Comparison of ENCODE assay signal across 9 cellular contexts in the genomic region with DNA sequence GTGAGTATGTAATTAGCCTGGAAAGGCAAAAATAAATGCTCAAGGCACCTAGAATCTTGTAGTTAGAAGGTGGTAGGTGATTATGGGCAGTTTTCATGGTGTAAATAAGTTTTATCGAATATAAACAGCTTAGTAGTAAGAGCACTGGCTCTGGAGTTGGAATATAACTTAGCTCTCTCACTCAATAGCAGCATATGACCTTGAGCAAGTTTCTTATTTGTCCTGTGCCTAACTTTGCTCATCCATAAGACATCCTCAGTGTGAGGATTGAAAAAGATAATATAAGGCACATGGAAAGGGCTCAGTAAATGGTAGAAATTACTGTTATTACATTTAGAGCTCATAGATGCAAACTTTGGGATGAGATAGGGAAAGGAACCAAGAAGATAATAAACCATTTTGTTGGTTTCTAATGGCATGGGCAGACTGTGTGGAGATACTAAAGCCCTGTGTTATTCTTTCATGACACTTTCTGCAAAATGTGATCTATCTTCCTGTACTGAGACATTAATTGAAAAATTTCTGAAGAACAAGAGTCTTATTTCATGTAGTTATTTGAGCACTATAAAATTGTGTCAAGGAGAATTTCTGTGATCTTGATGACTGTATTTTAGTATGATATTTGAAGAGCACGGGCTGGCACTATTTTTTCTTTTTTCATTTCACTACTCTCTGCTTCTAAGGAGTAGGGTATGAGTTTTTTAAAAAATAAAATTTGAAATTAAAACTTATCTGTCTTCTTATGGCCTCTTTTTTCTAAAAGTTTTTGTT. TPM values are rescaled to one million over a fixed set of nuclear protein-coding genes. Genes with fewer than 3 reads are reported as not detected.
DNase-seq lines count a peak whose midpoint lies in the region; ATAC-seq, FAIRE-seq and TF ChIP-seq lines count a peak whose summit lies in the region.
"Had no signal": no experiment of that assay in that cellular context is flagged by ENCODE, and none has a peak within 500 bp of the region (broad histone marks: within the 10 kb centered on the region; RNA-seq: fewer than 3 reads in every experiment).

No MANE protein-coding gene starts in this region.

- H3K9ac ChIP-seq in GM12878 (ENCODE audit: control insufficient read depth, insufficient read depth, low read length) (peak overlapping the region; percentile 35; the same call in 1 of the 2 replicates), mucosa of stomach (ENCODE audit: low read length) (peak overlapping the region; percentile 99)

- BruUV-seq in GM12878 (replicated peaks; lab: Mats Ljungman, UMichigan), result TSS peak; percentile 44

- no peaks in the 10 kb centered on the region for H4K20me1 ChIP-seq in GM12878 (ENCODE audit: control insufficient read depth, insufficient read depth)

- H3K27me3 ChIP-seq in left ventricle myocardium inferior (ENCODE audit: low read depth) (no peaks in the 10 kb centered on the region), GM12878 (replicated peaks in 1 of 2; ENCODE audit: control insufficient read depth in 2 of 2, insufficient read depth in 2 of 2, low read length in 1 of 2) (no peaks in the 10 kb centered on the region), mucosa of stomach (ENCODE audit: control insufficient read depth, insufficient read depth, low read length) (no peaks in the 10 kb centered on the region), aorta (ENCODE audit: control insufficient read depth in 1 of 2, insufficient read depth in 2 of 2, low read length in 1 of 2) (no peaks in the 10 kb centered on the region)

- no peaks in the 10 kb centered on the region for H3K36me3 ChIP-seq in left ventricle myocardium inferior
- no peaks in the 10 kb centered on the region for H3K36me3 ChIP-seq in GM12878 (ENCODE audit: control insufficient read depth in 2 of 2, insufficient read depth in 2 of 2, low read length in 1 of 2)
- no peaks in the 10 kb centered on the region for H3K36me3 ChIP-seq in mucosa of stomach (ENCODE audit: control insufficient read depth, insufficient read depth, low read length)
- no peaks in the 10 kb centered on the region for H3K36me3 ChIP-seq in aorta (ENCODE audit: control insufficient read depth in 1 of 2, insufficient read depth in 2 of 2, low read length in 1 of 2)

- H3K4me1 ChIP-seq in left ventricle myocardium inferior (peaks cover 73% of the 10 kb centered on the region), GM12878 (ENCODE audit: control insufficient read depth, insufficient read depth, low read length) (no peaks in the 10 kb centered on the region; the same call in 1 of the 2 replicates), mucosa of stomach (ENCODE audit: control insufficient read depth, insufficient read depth, low read length) (no peaks in the 10 kb centered on the region), aorta (ENCODE audit: control insufficient read depth in 1 of 2, insufficient read depth in 2 of 2, low read length in 2 of 2) (peaks cover 0 to 4% of the 10 kb centered on the region in 2 donors)

- peak; percentile 23 for FAIRE-seq in GM12878 (lab: Jason Lieb, UNC)

- H3K9me3 ChIP-seq in left ventricle myocardium inferior (replicated peaks) (no peaks in the 10 kb centered on the region), GM12878 (replicated peaks; ENCODE audit: control insufficient read depth, insufficient read depth, low read length) (no peaks in the 10 kb centered on the region), mucosa of stomach (ENCODE audit: control insufficient read depth, low read length) (no peaks in the 10 kb centered on the region), aorta (ENCODE audit: control insufficient read depth, low read length) (no peaks in the 10 kb centered on the region)

- intact Hi-C loops in left ventricle myocardium inferior (cut with micrococcal nuclease) (loop anchor here (10.0 kb wide), 1 partner anchor 85 kb away; no protein-coding TSS in a partner anchor), Right ventricle myocardium superior (cut with DNase I) (loop anchor here (10.0 kb wide), 1 partner anchor 155 kb away; a partner anchor contains a TSS), GM12878 (cut with micrococcal nuclease; ENCODE audit: unreplicated experiment) (loop anchor here (5.0 kb wide), 1 partner anchor 53 kb away; a partner anchor contains a TSS), aorta (cut with DNase I) (loop anchor here (5.0 kb wide), 1 partner anchor 83 kb away; no protein-coding TSS in a partner anchor)

- H3K27ac ChIP-seq in left ventricle myocardium inferior (replicated peaks) (peak overlapping the region; percentile 47), GM12878 (ENCODE audit: control insufficient read depth, insufficient read depth) (peak overlapping the region; percentile 33; the same call in 1 of the 2 replicates), aorta (ENCODE audit: low read depth in 1 of 2, low read length in 2 of 2) (no peak overlapping the region)

- no peak for ATAC-seq in Right ventricle myocardium superior (ENCODE audit: poor library complexity)
- peak; percentile 43 for ATAC-seq in GM12878
- no peak for ATAC-seq in aorta (ENCODE audit: low FRiP score)

- RAD21 ChIA-PET in GM12878 (lab: Charles Lee; ENCODE audit: unreplicated experiment), result interaction anchor here (0.8 to 3.1 kb wide), 9 partner anchors 9 to 151 kb away, joined by 3 to 15 read pairs (median 3); no protein-coding TSS in a partner anchor

- TF ChIP-seq CTCF in left ventricle myocardium inferior (IDR thresholded peaks at IDR 0.05; ENCODE audit: borderline replicate concordance) (no peak), GM12878 (IDR thresholded peaks at IDR 0.05 in 2 of 3, conservative IDR thresholded peaks at IDR 0.05 in 1 of 3; ENCODE audit: control insufficient read depth in 2 of 3, extremely low read depth in 1 of 3, insufficient read depth in 1 of 3, low read depth in 3 of 3, low read length in 3 of 3) (no peak)

- peak overlapping the region; percentile 89 for H3K4me2 ChIP-seq in GM12878 (ENCODE audit: control insufficient read depth, insufficient read depth)

- 100% methylated on average over 2 of the region's 2 CpGs for WGBS in GM12878 (ENCODE audit: insufficient coverage, insufficient replicate concordance, low lambda C conversion rate, missing lambda C conversion rate)
- WGBS in aorta, 2 donors, result 38 to 39% methylated on average over 2 of the region's 2 CpGs

- TF ChIP-seq RAD21 in GM12878 (IDR thresholded peaks at IDR 0.05; ENCODE audit: insufficient read depth, low read depth, low read length), result no peak

- no peak overlapping the region for H2AFZ ChIP-seq in GM12878 (ENCODE audit: control insufficient read depth, low read depth, low read length)

- SMC1A ChIA-PET in GM12878 (lab: Charles Lee; ENCODE audit: uncharacterized antibody, unreplicated experiment), result interaction anchor here (0.9 to 3.0 kb wide), 13 partner anchors 9 to 158 kb away, joined by 3 to 9 read pairs (median 5); a partner anchor contains a TSS

- peak overlapping the region; percentile 88 for H3K4me3 ChIP-seq in left ventricle myocardium inferior
- H3K4me3 ChIP-seq in GM12878, result peak overlapping the region; percentile 87
- H3K4me3 ChIP-seq in mucosa of stomach (ENCODE audit: low read length), result peak overlapping the region; percentile 66
- H3K4me3 ChIP-seq in aorta (ENCODE audit: low read length in 2 of 2), result peak overlapping the region; percentile 87 to 100

- H3K79me2 ChIP-seq in GM12878 (ENCODE audit: control insufficient read depth, insufficient read depth, low read length), result peaks cover 52% of the 10 kb centered on the region

- TF ChIP-seq POLR2A in GM12878 (IDR thresholded peaks at IDR 0.05; ENCODE audit: low read depth, low read length), result no peak

- TF ChIP-seq EP300 in GM12878 (IDR thresholded peaks at IDR 0.05; ENCODE audit: borderline replicate concordance in 1 of 2, control insufficient read depth in 1 of 2, low read depth in 2 of 2, low read length in 2 of 2), result no peak

- CTCF ChIA-PET in GM12878 (lab: Yijun Ruan, JAX), result interaction anchor here (0.7 to 2.2 kb wide), 11 partner anchors 9 to 154 kb away, joined by 3 to 8 read pairs (median 4); no protein-coding TSS in a partner anchor

- no peak for DNase-seq in left ventricle myocardium inferior
- no peak for DNase-seq in Right ventricle myocardium superior
- DNase-seq in GM12878 (ENCODE audit: low read depth, low spot score), result no peak
- DNase-seq in aorta, result no peak
- no peak for DNase-seq in activated CD4-positive, alpha-beta T cell treated with anti-CD3 and anti-CD28 coated beads, Interleukin-2, amount 50 U/mL, for 48 hours
- no peak for DNase-seq in NCI-H510A treated with DMSO at 0.1 percent for 48 hours (lab: John Stamatoyannopoulos, UW)
- no peak for DNase-seq in NCI-H187 (lab: John Stamatoyannopoulos, UW)
- DNase-seq: activated naive CD4-positive, alpha-beta T cell had no signal

- POLR2A ChIA-PET in GM12878 (lab: Charles Lee), result interaction anchor here (0.6 to 1.2 kb wide), 6 partner anchors 9 to 152 kb away, joined by 3 to 7 read pairs (median 3); a partner anchor contains a TSS

- in situ Hi-C loops in GM12878 (cut with MboI), result loop anchor here (5.0 kb wide), 1 partner anchor 152 kb away; a partner anchor contains a TSS

RNA-seq across cellular contexts. Expression of a gene that starts 3.1 kb away (rescaled TPM):
- total RNA-seq in left ventricle myocardium inferior (36.1 TPM), Right ventricle myocardium superior (28.1 TPM), GM12878 (2014; rRNA removed) (15.1 and 16.8 TPM in 2 replicates), GM12878 (2014; rRNA removed; fragmentation: Illumina TruSeq; extraction: Trizol) (24.2 and 27.0 TPM in 2 replicates), GM12878 (2021) (15.0 and 17.5 TPM in 2 replicates), aorta (10 to 100 TPM; 47.0 to 50.2 TPM)
- 36.3 TPM in 2 replicates for total RNA-seq in GM12878 (2013; cell fraction: nucleolus; rRNA removed)
- 4.9 TPM for polyA plus RNA-seq in GM12878 (2011; ENCODE audit: low read depth)
- polyA plus RNA-seq in GM12878 (2011; rRNA removed) (12.8 and 21.1 TPM in 2 replicates), GM12878 (2014; fragmentation: Illumina TruSeq; extraction: Trizol) (16.8 and 20.8 TPM in 2 replicates), GM12878 (2014; fragmentation: Nextera tagmentation; extraction: Ambion mirVana) (1 to 10 TPM; 6.0 to 6.4 TPM), GM12878 (2014; rRNA removed) (7.4 and 9.3 TPM in 2 replicates), GM12878 (2016; fragmentation: Nextera tagmentation; extraction: Ambion mirVana) (1 to 10 TPM; 2.5 to 3.4 TPM), aorta (10 to 100 TPM; 16.0 to 19.7 TPM)
- polyA plus RNA-seq in GM12878 (2011; cell fraction: cytosol; rRNA removed), result 3.3 and 3.8 TPM in 2 replicates
- polyA plus RNA-seq in GM12878 (2011; cell fraction: nucleus; rRNA removed), result 9.1 and 11.5 TPM in 2 replicates
- 6.0 and 9.6 TPM in 2 replicates for polyA plus RNA-seq in GM12878 (2012)
- 8.0 and 10.5 TPM in 2 replicates for polyA minus RNA-seq in GM12878 (2011; rRNA and poly(A)+ RNA removed)
- 6.9 and 12.6 TPM in 2 replicates for polyA minus RNA-seq in GM12878 (2011; cell fraction: cytosol; rRNA and poly(A)+ RNA removed)
- 6.3 and 8.2 TPM in 2 replicates for polyA minus RNA-seq in GM12878 (2011; cell fraction: nucleus; rRNA and poly(A)+ RNA removed)

RNA-seq across cellular contexts. Expression of a gene that starts 52.1 kb away (rescaled TPM):
- 30.7 TPM for total RNA-seq in left ventricle myocardium inferior
- 29.7 TPM for total RNA-seq in Right ventricle myocardium superior
- total RNA-seq in GM12878 (2013; cell fraction: nucleolus; rRNA removed), result 23.1 and 23.8 TPM in 2 replicates
- 26.7 and 33.4 TPM in 2 replicates for total RNA-seq in GM12878 (2014; rRNA removed)
- total RNA-seq in GM12878 (2014; rRNA removed; fragmentation: Illumina TruSeq; extraction: Trizol), result 30.4 and 33.3 TPM in 2 replicates
- 21.7 and 22.2 TPM in 2 replicates for total RNA-seq in GM12878 (2021)
- 16.4 TPM for polyA plus RNA-seq in GM12878 (2011; ENCODE audit: low read depth)
- polyA plus RNA-seq in GM12878 (2011; rRNA removed), result 31.8 and 35.7 TPM in 2 replicates
- polyA plus RNA-seq in GM12878 (2011; cell fraction: cytosol; rRNA removed), result 25.6 and 29.5 TPM in 2 replicates
- polyA plus RNA-seq in GM12878 (2011; cell fraction: nucleus; rRNA removed), result 14.9 and 19.3 TPM in 2 replicates
- 17.3 and 22.5 TPM in 2 replicates for polyA plus RNA-seq in GM12878 (2012)
- polyA plus RNA-seq in GM12878 (2014; fragmentation: Illumina TruSeq; extraction: Trizol), result 28.7 and 31.1 TPM in 2 replicates
- polyA plus RNA-seq in GM12878 (2014; fragmentation: Nextera tagmentation; extraction: Ambion mirVana), result 10 to 100 TPM; 26.5 to 27.8 TPM
- 24.9 and 29.3 TPM in 2 replicates for polyA plus RNA-seq in GM12878 (2014; rRNA removed)
- 10 to 100 TPM; 26.7 to 31.6 TPM for polyA plus RNA-seq in GM12878 (2016; fragmentation: Nextera tagmentation; extraction: Ambion mirVana)
- polyA minus RNA-seq in GM12878 (2011; rRNA and poly(A)+ RNA removed), result 23.8 and 24.4 TPM in 2 replicates
- 5.9 and 7.6 TPM in 2 replicates for polyA minus RNA-seq in GM12878 (2011; cell fraction: cytosol; rRNA and poly(A)+ RNA removed)
- 7.4 TPM in 2 replicates for polyA minus RNA-seq in GM12878 (2011; cell fraction: nucleus; rRNA and poly(A)+ RNA removed)
- 10 to 100 TPM; 20.3 to 24.2 TPM for total RNA-seq in aorta
- 10 to 100 TPM; 16.9 to 20.8 TPM for polyA plus RNA-seq in aorta

Comparison
In these comparisons a context has a peak if more than half of its experiments do, and no peak if none do; other contexts are left out.
1. H3K27ac ChIP-seq: peak in left ventricle myocardium inferior (single experiment) and GM12878 (single experiment); none in aorta (0 of 2).
2. Peak in every context shown above with its lines, with median percentiles within 50 percentile points of each other: H3K4me3 ChIP-seq.